ENCODE assay signal across 14 cellular contexts in genomic region chr5:38639377-38640011, GRCh38.
"Had no signal": no experiment of that assay in that cellular context is flagged by ENCODE, and none has a peak within 500 bp of the region (broad histone marks: within the 10 kb centered on the region; RNA-seq: fewer than 3 reads in every experiment).

No MANE protein-coding gene starts in this region.

- H3K27ac Mint-ChIP-seq: activated T-helper 1 cell treated with anti-CD3 and anti-CD28 coated beads, Interleukin-12 subunit alpha, Interleukin-12 subunit beta, Interleukin-2, Interleukin-4 antibody, amounts not matched to agents 30 ng/mL and 10 ng/mL and 1 ng/mL, durations not matched to agents 14 hours and 24 hours and 36 hours; mesothelial cell of epicardium; WTC11 had no signal

- H3K4me1 ChIP-seq: left ventricle myocardium inferior had no signal

- H3K36me3 ChIP-seq: cardiac muscle cell, left ventricle myocardium inferior, sigmoid colon, suprapubic skin, uterus had no signal

- H3K27me3 ChIP-seq: cardiac muscle cell, sigmoid colon, uterus had no signal

- DNase-seq: activated CD4-positive, alpha-beta T cell treated with anti-CD3 and anti-CD28 coated beads for 48 hours; activated naive CD4-positive, alpha-beta T cell treated with Interleukin-2 at 50 U/mL for 16 hours; left ventricle myocardium inferior; sigmoid colon; stimulated activated naive CD4-positive, alpha-beta T cell treated with Interleukin-2 at 50 U/mL for 16 hours; T-helper 1 cell; uterus had no signal

- H3K9me3 ChIP-seq: sigmoid colon, suprapubic skin, uterus had no signal

- H3K36me3 Mint-ChIP-seq: mesothelial cell of epicardium, WTC11 had no signal

- H3K9ac ChIP-seq: parathyroid adenoma had no signal

- H3K27ac ChIP-seq: cardiac muscle cell, left ventricle myocardium inferior, parathyroid adenoma, sigmoid colon, suprapubic skin, uterus had no signal

- H3K4me3 ChIP-seq: cardiac muscle cell, left ventricle myocardium inferior, sigmoid colon, suprapubic skin, uterus had no signal

- ATAC-seq: esophagus mucosa, WTC11 had no signal

- H3K4me3 Mint-ChIP-seq: activated T-helper 1 cell treated with anti-CD3 and anti-CD28 coated beads, Interleukin-12 subunit alpha, Interleukin-12 subunit beta, Interleukin-2, Interleukin-4 antibody, amounts not matched to agents 30 ng/mL and 10 ng/mL and 1 ng/mL, durations not matched to agents 14 hours and 24 hours and 36 hours; mesothelial cell of epicardium; WTC11 had no signal
